ENCODE assay signal across 16 cellular contexts in the genomic region with DNA sequence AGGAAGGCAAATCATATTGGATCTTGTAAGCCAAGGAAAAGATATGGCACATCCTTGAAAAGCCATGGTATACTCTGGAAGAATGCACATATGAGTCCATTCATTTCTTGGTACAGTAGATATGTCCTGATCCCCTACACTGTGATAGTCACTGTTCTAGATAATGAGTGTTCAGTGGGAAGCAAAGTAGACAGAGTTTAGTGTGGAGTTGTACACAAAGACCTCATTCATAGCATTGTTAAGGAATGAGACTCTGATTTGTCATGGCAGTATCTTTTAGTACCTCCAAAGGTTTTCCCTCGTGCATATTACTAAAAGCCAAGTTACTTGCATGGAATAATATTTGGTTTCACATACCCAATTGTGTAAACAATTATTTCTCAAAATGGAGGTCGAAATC.
DNase-seq lines count a peak whose midpoint lies in the region; ATAC-seq and TF ChIP-seq lines count a peak whose summit lies in the region.
"Had no signal": no experiment of that assay in that cellular context is flagged by ENCODE, and none has a peak within 500 bp of the region (broad histone marks: within the 10 kb centered on the region; RNA-seq: fewer than 3 reads in every experiment).

No MANE protein-coding gene starts in this region.

- ATAC-seq in lung (ENCODE audit: insufficient read depth, low FRiP score) (no peak), HG02763 (IDR thresholded peaks at IDR 0.05; ENCODE audit: unreplicated experiment) (no peak), GM18907 (IDR thresholded peaks at IDR 0.05; ENCODE audit: unreplicated experiment) (no peak)

- no peaks in the 10 kb centered on the region for H3K9me3 Mint-ChIP-seq in chondrocyte (ENCODE audit: low read depth)
- H3K9me3 Mint-ChIP-seq: activated T-helper 2 cell treated with anti-CD3 and anti-CD28 coated beads, Interferon-gamma antibody, Interleukin-2, Interleukin-4, amounts not matched to agents 10 μg/mL and 5 μg/mL and 100 μg/mL, durations not matched to agents 14 hours and 24 hours and 36 hours; T-helper 2 cell treated with Interferon-gamma antibody and Interleukin-4, amounts not matched to agents 5 μg/mL and 100 μg/mL, for 36 hours had no signal

- no peak overlapping the region for H3K4me3 Mint-ChIP-seq in chondrocyte (ENCODE audit: unreplicated experiment)
- H3K4me3 Mint-ChIP-seq: T-helper 2 cell treated with Interferon-gamma antibody and Interleukin-4, amounts not matched to agents 5 μg/mL and 100 μg/mL, for 36 hours had no signal

- H3K4me1 Mint-ChIP-seq in chondrocyte (ENCODE audit: low read depth) = peaks cover 48% of the 10 kb centered on the region

- H3K27ac ChIP-seq in lung (ENCODE audit: low read depth in 1 of 2, low read length in 1 of 2) = peak overlapping the region; percentile 23 to 53
- H3K27ac ChIP-seq: parathyroid adenoma, Peyer's patch, vagina had no signal

- no peaks in the 10 kb centered on the region for H3K9me3 ChIP-seq in lung (ENCODE audit: control insufficient read depth in 2 of 2, insufficient read depth in 1 of 2, low read length in 1 of 2)
- H3K9me3 ChIP-seq: Peyer's patch, vagina had no signal

- H3K36me3 ChIP-seq in lung (ENCODE audit: control insufficient read depth in 2 of 2, insufficient read depth in 2 of 2, low read length in 2 of 2) = no peaks in the 10 kb centered on the region
- H3K36me3 ChIP-seq: Peyer's patch, vagina had no signal

- WGBS in lung, 2 donors = 87 to 93% methylated on average over 2 of the region's 2 CpGs

- no peaks in the 10 kb centered on the region for H3K27me3 Mint-ChIP-seq in chondrocyte (ENCODE audit: low read depth)

- TF ChIP-seq CTCF in chondrocyte (IDR thresholded peaks at IDR 0.05) (no peak), lung (IDR thresholded peaks at IDR 0.05; ENCODE audit: control extremely low read depth, extremely low read depth) (no peak)

- no peaks in the 10 kb centered on the region for H3K27me3 ChIP-seq in lung (ENCODE audit: control insufficient read depth, insufficient read depth)
- H3K27me3 ChIP-seq: Peyer's patch, vagina had no signal

- H3K27ac Mint-ChIP-seq in chondrocyte (ENCODE audit: unreplicated experiment) = peak overlapping the region; percentile 76
- H3K27ac Mint-ChIP-seq: activated T-helper 2 cell treated with anti-CD3 and anti-CD28 coated beads, Interferon-gamma antibody, Interleukin-2, Interleukin-4, amounts not matched to agents 10 μg/mL and 5 μg/mL and 100 μg/mL, durations not matched to agents 14 hours and 24 hours and 36 hours; T-helper 2 cell treated with Interferon-gamma antibody and Interleukin-4, amounts not matched to agents 5 μg/mL and 100 μg/mL, for 36 hours had no signal

- peaks cover 5 to 29% of the 10 kb centered on the region in 2 donors for H3K4me1 ChIP-seq in lung (ENCODE audit: control insufficient read depth in 2 of 2, insufficient read depth in 2 of 2, low read length in 2 of 2)
- H3K4me1 ChIP-seq: parathyroid adenoma, Peyer's patch, vagina had no signal

- DNase-seq in AG08396 (ENCODE audit: low spot score) (peak; percentile 3), NCI-H226 (peak; percentile 59), chondrocyte (ENCODE audit: low spot score) (no peak), lung (ENCODE audit: low spot score) (no peak), NCI-H1694 treated with DMSO at 0.1 percent for 48 hours (lab: John Stamatoyannopoulos, UW) (no peak), NCI-H1105 treated with DMSO at 0.1 percent for 48 hours (lab: John Stamatoyannopoulos, UW) (no peak)
- DNase-seq: activated CD4-positive, alpha-beta T cell treated with anti-CD3 and anti-CD28 coated beads, Interleukin-2, amount 50 U/mL, for 4 hours; DMS53; erythroblast; Peyer's patch had no signal

- no peak overlapping the region for H3K4me3 ChIP-seq in lung
- H3K4me3 ChIP-seq: Peyer's patch, vagina had no signal

- H3K36me3 Mint-ChIP-seq in chondrocyte (ENCODE audit: low read depth) = no peaks in the 10 kb centered on the region

Comparison
In these comparisons a context has a peak if more than half of its experiments do, and no peak if none do; other contexts are left out.
1. DNase-seq: peak in AG08396 (single experiment) and NCI-H226 (single experiment); none in chondrocyte (single experiment), lung (single experiment), NCI-H1694 treated with DMSO at 0.1 percent for 48 hours (single experiment) and NCI-H1105 treated with DMSO at 0.1 percent for 48 hours (single experiment).